Comparison of ENCODE assay signal across 20 cellular contexts in genomic region chr13:27082325-27082724, GRCh38.
"Had no signal": no experiment of that assay in that cellular context is flagged by ENCODE, and none has a peak within 500 bp of the region (broad histone marks: within the 10 kb centered on the region; RNA-seq: fewer than 3 reads in every experiment).

No MANE protein-coding gene starts in this region.

- H3K9me3 ChIP-seq: gastroesophageal sphincter, heart left ventricle, left ventricle myocardium inferior, psoas muscle, tibial artery, uterus had no signal

- H3K9me3 Mint-ChIP-seq: activated CD4-positive, alpha-beta T cell treated with anti-CD3 and anti-CD28 coated beads, Interleukin-2, amount 10 ng/mL, durations not matched to agents 7 days and 5 days; activated naive CD4-positive, alpha-beta T cell treated with anti-CD3 and anti-CD28 coated beads, Interleukin-2, amount 50 U/mL, for 72 hours; memory B cell; naive B cell had no signal

- H3K4me1 ChIP-seq: uterus had no signal

- H3K27me3 ChIP-seq: gastroesophageal sphincter, heart left ventricle, tibial artery, uterus had no signal

- H3K4me3 Mint-ChIP-seq: activated CD4-positive, alpha-beta T cell treated with anti-CD3 and anti-CD28 coated beads, Interleukin-2, amount 10 ng/mL, durations not matched to agents 7 days and 5 days; memory B cell; naive B cell had no signal

- DNase-seq: activated CD4-positive, alpha-beta T cell treated with anti-CD3 and anti-CD28 coated beads, Interleukin-2, amount 10 ng/mL, durations not matched to agents 7 days and 5 days; activated CD4-positive, CD25-positive, alpha-beta regulatory T cell; activated CD8-positive, alpha-beta memory T cell treated with anti-CD3 and anti-CD28 coated beads for 24 hours; activated CD8-positive, alpha-beta memory T cell treated with anti-CD3 and anti-CD28 coated beads, Interleukin-2, amount 50 U/mL, for 48 hours; activated gamma-delta T cell treated with Interleukin-2 at 50 U/mL for 16 hours; cerebellar nuclear complex; effector CD4-positive, alpha-beta T cell; heart left ventricle; left ventricle myocardium inferior; naive B cell; psoas muscle; right cardiac atrium; stimulated activated CD4-positive, alpha-beta T cell treated with anti-CD3 and anti-CD28 coated beads, Interleukin-2, amount 100 ng/mL, for 24 hours; stimulated activated naive CD4-positive, alpha-beta T cell treated with Interleukin-2 at 50 U/mL for 16 hours; tibial artery; uterus had no signal

- H3K27ac ChIP-seq: gastroesophageal sphincter, heart left ventricle, left ventricle myocardium inferior, psoas muscle, tibial artery, uterus had no signal

- H3K27ac Mint-ChIP-seq: activated CD4-positive, alpha-beta T cell treated with anti-CD3 and anti-CD28 coated beads, Interleukin-2, amount 10 ng/mL, durations not matched to agents 7 days and 5 days; memory B cell had no signal

- ATAC-seq: activated naive CD4-positive, alpha-beta T cell treated with anti-CD3 and anti-CD28 coated beads, Interleukin-2, amount 50 U/mL, for 72 hours; esophagus mucosa; gastroesophageal sphincter; heart left ventricle; psoas muscle; right cardiac atrium had no signal

- H3K27me3 Mint-ChIP-seq: activated CD4-positive, alpha-beta T cell treated with anti-CD3 and anti-CD28 coated beads, Interleukin-2, amount 10 ng/mL, durations not matched to agents 7 days and 5 days; memory B cell; naive B cell had no signal

- H3K36me3 ChIP-seq: uterus had no signal

- H3K4me3 ChIP-seq: gastroesophageal sphincter, heart left ventricle, left ventricle myocardium inferior, psoas muscle, tibial artery, uterus had no signal
